Comparison of ENCODE assay signal across 16 cellular contexts in genomic region chr11:539971-540481, GRCh38. TPM values are rescaled to one million over a fixed set of nuclear protein-coding genes. Genes with fewer than 3 reads are reported as not detected.
DNase-seq lines count a peak whose midpoint lies in the region; ATAC-seq, FAIRE-seq and TF ChIP-seq lines count a peak whose summit lies in the region.
"Had no signal": no experiment of that assay in that cellular context is flagged by ENCODE, and none has a peak within 500 bp of the region (broad histone marks: within the 10 kb centered on the region; RNA-seq: fewer than 3 reads in every experiment).

No MANE protein-coding gene starts in this region.

- H3K36me3 ChIP-seq in vagina: no peaks in the 10 kb centered on the region

- peaks cover 23% of the 10 kb centered on the region for H3K4me1 ChIP-seq in vagina

- no peak for TF ChIP-seq POLR2A in vagina (IDR thresholded peaks at IDR 0.05)

- intact Hi-C loops in left colon (cut with DNase I, micrococcal nuclease) (no loop called here), vagina (cut with DNase I) (no loop called here)

- no peak for FAIRE-seq in GM19239 (lab: Jason Lieb, UNC)
- FAIRE-seq: G401.6 had no signal

- ATAC-seq in left colon: no peak

- no peaks in the 10 kb centered on the region for H3K9me3 ChIP-seq in vagina

- no peak overlapping the region for H3K27ac ChIP-seq in vagina
- H3K27ac ChIP-seq: RWPE1 had no signal

- no peak overlapping the region for H3K4me3 ChIP-seq in vagina

- TF ChIP-seq CTCF in vagina (IDR thresholded peaks at IDR 0.05): no peak

- no peaks in the 10 kb centered on the region for H3K27me3 ChIP-seq in vagina

- DNase-seq in activated effector memory CD4-positive, alpha-beta T cell treated with anti-CD3 and anti-CD28 coated beads, Interleukin-2, amount 50 U/mL, for 16 hours: peak; percentile 59
- DNase-seq in activated effector memory CD4-positive, alpha-beta T cell treated with Interleukin-2 at 50 U/mL for 16 hours: no peak
- peak; percentile 7 to 26 for DNase-seq in left colon
- peak; percentile 41 for DNase-seq in ureter (ENCODE audit: low spot score)
- DNase-seq in vagina (ENCODE audit: extremely low spot score in 2 of 2): no peak
- no peak for DNase-seq in GM19239 (ENCODE audit: insufficient read length, low spot score)
- DNase-seq: C1 segment of cervical spinal cord, DND-41, MV-4-11, NCI-H1417, NCI-H1930, NCI-H69, OCI-M1 had no signal

RNA-seq across cellular contexts. Expression of gene LRRC56, which starts 2.7 kb away (rescaled TPM):
- total RNA-seq in left colon (1 to 10 TPM; 3.7 to 4.7 TPM), ureter (3.4 TPM), vagina (0.49 TPM)
- total RNA-seq: A172 had no signal

RNA-seq across cellular contexts. Expression of gene HRAS, which starts 4.7 kb away (rescaled TPM):
- total RNA-seq in left colon (10 to 100 TPM; 42.3 to 58.1 TPM), ureter (85.3 TPM), vagina (53.5 TPM)

RNA-seq across cellular contexts. Expression of gene LMNTD2, which starts 20.5 kb away (rescaled TPM):
- total RNA-seq in left colon (10 to 100 TPM; 13.6 to 15.3 TPM), ureter (8.8 TPM), vagina (1.7 TPM)

RNA-seq across cellular contexts. Expression of gene RASSF7, which starts 20.7 kb away (rescaled TPM):
- 100 to 1,000 TPM in 1 of 2 donors, 10 to 100 TPM in 1; 90.9 to 117 TPM for total RNA-seq in left colon
- total RNA-seq in ureter: 54.9 TPM
- total RNA-seq in vagina: 14.7 TPM

RNA-seq across cellular contexts. Expression of gene RNH1, which starts 33.0 kb away (rescaled TPM):
- total RNA-seq in left colon (100 to 1,000 TPM; 104 to 124 TPM), ureter (182 TPM), vagina (252 TPM)

Comparison
In these comparisons a context has a peak if more than half of its experiments do, and no peak if none do; other contexts are left out.
1. DNase-seq: peak in activated effector memory CD4-positive, alpha-beta T cell treated with anti-CD3 and anti-CD28 coated beads, Interleukin-2, amount 50 U/mL, for 16 hours (single experiment), left colon (2 of 2) and ureter (single experiment); none in activated effector memory CD4-positive, alpha-beta T cell treated with Interleukin-2 at 50 U/mL for 16 hours (single experiment), vagina (0 of 2) and GM19239 (single experiment).